ENCODE assay signal across 8 cellular contexts in the genomic region with DNA sequence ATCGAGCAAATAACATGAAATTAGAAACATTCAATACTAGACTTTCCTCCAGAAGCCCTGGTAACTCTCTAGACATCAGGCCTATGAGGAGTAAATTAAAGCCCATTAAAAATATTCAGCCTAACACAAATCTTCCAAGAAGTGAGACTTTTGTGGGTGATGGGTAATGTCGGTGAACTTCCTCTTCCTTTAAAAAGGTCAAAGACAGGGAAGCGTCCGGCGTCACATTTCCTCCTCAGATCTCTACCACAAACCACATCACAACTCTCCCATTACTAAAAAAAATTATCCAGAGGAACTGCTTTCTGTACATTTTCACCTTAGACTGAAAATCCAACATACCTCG.
DNase-seq lines count a peak whose midpoint lies in the region; ATAC-seq lines count a peak whose summit lies in the region.

No MANE protein-coding gene starts in this region.

- H3K27ac ChIP-seq in skin epidermis, result peak overlapping the region; percentile 70 to 95 (median 90)

- no peaks in the 10 kb centered on the region for H3K27me3 ChIP-seq in iPS-15b (ENCODE audit: control insufficient read depth, insufficient read depth, low read length)

- no peaks in the 10 kb centered on the region for H3K9me3 ChIP-seq in iPS-15b (ENCODE audit: control insufficient read depth, insufficient read depth, low read length)

- peak; percentile 67 for DNase-seq in DMS79 treated with DMSO at 0.1 percent for 48 hours (lab: John Stamatoyannopoulos, UW)
- no peak for DNase-seq in DMS79 (lab: John Stamatoyannopoulos, UW)
- peak; percentile 84 for DNase-seq in OCI-M1 (lab: John Stamatoyannopoulos, UW)
- DNase-seq in astrocyte of the hippocampus (ENCODE audit: low read depth, low spot score), result peak; percentile 41
- DNase-seq in HPDE6-E6E7 (ENCODE audit: extremely low spot score), result no peak

- peaks cover 8% of the 10 kb centered on the region for H3K4me1 ChIP-seq in iPS-15b (ENCODE audit: control insufficient read depth, insufficient read depth, low read length)

- peak overlapping the region; percentile 80 for H3K4me3 ChIP-seq in iPS-15b (ENCODE audit: low read depth, low read length)
- peak overlapping the region; percentile 63 to 84 (median 73) for H3K4me3 ChIP-seq in skin epidermis

- peak overlapping the region; percentile 84 for H3K9ac ChIP-seq in iPS-15b (ENCODE audit: low read depth, low read length)

- H3K36me3 ChIP-seq in iPS-15b (ENCODE audit: control insufficient read depth, insufficient read depth, low read length), result no peaks in the 10 kb centered on the region

- no peak for ATAC-seq in HG02970 (IDR thresholded peaks at IDR 0.05; ENCODE audit: low FRiP score, unreplicated experiment)

Comparison
In these comparisons a context has a peak if more than half of its experiments do, and no peak if none do; other contexts are left out.
1. DNase-seq: peak in DMS79 treated with DMSO at 0.1 percent for 48 hours (single experiment), OCI-M1 (single experiment) and astrocyte of the hippocampus (single experiment); none in DMS79 (single experiment) and HPDE6-E6E7 (single experiment).